Comparison of ENCODE assay signal across 8 cellular contexts in the genomic region with DNA sequence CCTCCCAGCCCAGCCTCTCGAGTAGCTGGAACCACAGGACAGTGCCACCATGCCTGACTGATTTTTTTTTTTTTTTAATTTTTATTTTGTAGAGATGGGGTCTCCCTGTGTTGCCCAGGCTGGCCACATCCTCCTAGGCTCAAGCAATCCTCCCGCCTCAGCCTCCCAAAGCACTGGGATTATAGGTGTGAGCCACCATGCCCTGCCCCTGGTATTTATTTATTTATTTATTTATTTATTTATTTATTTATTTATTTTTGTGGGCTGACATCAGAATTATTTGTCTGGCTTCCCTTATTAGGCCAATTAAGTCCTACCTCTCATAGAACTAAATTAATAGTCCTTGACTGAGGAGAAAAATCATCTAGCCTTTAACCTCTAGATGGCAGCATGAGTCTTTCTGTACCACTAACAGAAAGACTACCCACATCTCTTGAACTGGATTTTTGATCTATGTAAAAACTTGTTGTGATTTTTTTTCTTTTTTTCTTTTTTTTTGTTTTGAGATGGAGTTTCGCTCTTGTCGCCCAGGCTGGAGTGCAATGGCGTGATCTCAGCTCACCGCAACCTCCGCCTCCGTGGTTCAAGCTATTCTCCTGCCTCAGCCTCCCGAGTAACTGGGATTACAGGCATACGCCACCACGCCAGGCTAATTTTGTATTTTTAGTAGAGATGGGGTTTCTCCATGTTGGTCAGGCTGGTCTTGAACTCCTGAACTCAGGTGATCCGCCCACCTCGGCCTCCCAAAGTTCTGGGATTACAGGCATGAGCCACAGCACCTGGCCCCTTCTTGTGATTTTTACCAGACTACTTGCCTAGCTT. TPM values are rescaled to one million over a fixed set of nuclear protein-coding genes. Genes with fewer than 3 reads are reported as not detected.
DNase-seq lines count a peak whose midpoint lies in the region; ATAC-seq, FAIRE-seq and TF ChIP-seq lines count a peak whose summit lies in the region.
"Not testable (repeated sequence)": the region's sequence is repeated elsewhere in the genome, so short reads cannot be mapped to it uniquely, and the experiment has no call there.

No MANE protein-coding gene starts in this region.

- H3K4me2 ChIP-seq in PC-9; astrocyte (ENCODE audit: low read length); mesenchymal stem cell (ENCODE audit: low read length, poor library complexity, severe bottlenecking): not testable (repeated sequence)

- not testable (repeated sequence) for H3K4me3 Mint-ChIP-seq in astrocyte (ENCODE audit: unreplicated experiment); stimulated activated naive CD8-positive, alpha-beta T cell treated with anti-CD3 and anti-CD28 coated beads, Interleukin-15, amount 100 ng/mL, for 72 hours

- peak; percentile 82 for TF ChIP-seq CTCF in PC-9 (conservative IDR thresholded peaks at IDR 0.05)
- TF ChIP-seq CTCF in astrocyte (IDR thresholded peaks at IDR 0.05; ENCODE audit: insufficient read depth, low read depth, low read length) = peak; percentile 56
- peak; percentile 79 for TF ChIP-seq CTCF in foreskin keratinocyte (conservative IDR thresholded peaks at IDR 0.05)

- H3K27me3 Mint-ChIP-seq in astrocyte (ENCODE audit: low read depth, unreplicated experiment); stimulated activated naive CD8-positive, alpha-beta T cell treated with anti-CD3 and anti-CD28 coated beads, Interleukin-15, amount 100 ng/mL, for 72 hours: not testable (repeated sequence)

- H2AK5ac ChIP-seq in mesenchymal stem cell (ENCODE audit: low read length, severe bottlenecking) = not testable (repeated sequence)

- not testable (repeated sequence) for H4K91ac ChIP-seq in mesenchymal stem cell (ENCODE audit: low read length)

- not testable (repeated sequence) for H3K18ac ChIP-seq in mesenchymal stem cell (ENCODE audit: low read depth in 1 of 2, low read length in 2 of 2)

- not testable (repeated sequence) for H3K79me2 ChIP-seq in PC-9 (ENCODE audit: low read depth); astrocyte (ENCODE audit: insufficient read depth, low read length)

- POLR2A ChIA-PET in PC-9 (lab: Charles Lee; ENCODE audit: unreplicated experiment) = interaction anchor here (0.7 kb wide), 1 partner anchor 26 kb away, joined by 10 read pairs; no protein-coding TSS in a partner anchor

- not testable (repeated sequence) for H3K9me2 ChIP-seq in PC-9 (ENCODE audit: insufficient read depth)

- H3K79me1 ChIP-seq in mesenchymal stem cell (replicated peaks; ENCODE audit: low read length, poor library complexity, severe bottlenecking) = not testable (repeated sequence)

- CTCF ChIA-PET in PC-9 (lab: Charles Lee) = interaction anchor here (0.5 to 1.3 kb wide), 15 partner anchors 11 to 637 kb away, joined by 3 to 8 read pairs (median 3); no protein-coding TSS in a partner anchor

- not testable (repeated sequence) for H3K4me3 ChIP-seq in PC-9; astrocyte (ENCODE audit: insufficient read depth, low read depth, low read length); mesenchymal stem cell (ENCODE audit: insufficient read depth in 1 of 2, low read depth in 1 of 2, low read length in 2 of 2)

- not testable (repeated sequence) for H3K27ac Mint-ChIP-seq in astrocyte (ENCODE audit: unreplicated experiment); stimulated activated naive CD8-positive, alpha-beta T cell treated with anti-CD3 and anti-CD28 coated beads, Interleukin-15, amount 100 ng/mL, for 72 hours

- not testable (repeated sequence) for H3K9ac ChIP-seq in astrocyte (ENCODE audit: low read length); mesenchymal stem cell (ENCODE audit: low read length)

- H2AFZ ChIP-seq in PC-9; astrocyte (ENCODE audit: low read depth, low read length); mesenchymal stem cell (ENCODE audit: low read depth, low read length): not testable (repeated sequence)

- intact Hi-C loops in PC-9 (cut with micrococcal nuclease; ENCODE audit: unreplicated experiment) = loop anchor here (1.0 to 10.0 kb wide), 5 partner anchors 140 to 973 kb away; no protein-coding TSS in a partner anchor

- not testable (repeated sequence) for H3K9me3 ChIP-seq in PC-9 (ENCODE audit: insufficient read depth, low read depth); astrocyte (ENCODE audit: insufficient read depth, low read depth, low read length); mesenchymal stem cell (ENCODE audit: control insufficient read depth, low read length)

- not testable (repeated sequence) for H3K27ac ChIP-seq in PC-9; astrocyte (ENCODE audit: low read depth, low read length); foreskin keratinocyte; mesenchymal stem cell (ENCODE audit: low read length, poor library complexity, severe bottlenecking)

- not testable (repeated sequence) for H3K36me3 Mint-ChIP-seq in astrocyte (ENCODE audit: low read depth, unreplicated experiment)

- FAIRE-seq in H54 (lab: Jason Lieb, UNC) = not testable (repeated sequence)
- FAIRE-seq in astrocyte (lab: Jason Lieb, UNC) = peak; percentile 78

- H3F3A ChIP-seq in PC-9 (ENCODE audit: insufficient read depth, low read depth) = not testable (repeated sequence)

- not testable (repeated sequence) for H2BK15ac ChIP-seq in mesenchymal stem cell (ENCODE audit: low read depth, poor library complexity, severe bottlenecking)

- not testable (repeated sequence) for H4K20me1 ChIP-seq in PC-9 (ENCODE audit: insufficient read depth); astrocyte (ENCODE audit: insufficient read depth, low read length)

- H3K27me3 ChIP-seq in PC-9 (ENCODE audit: insufficient read depth, low read depth); astrocyte (ENCODE audit: insufficient read depth, low read length); foreskin keratinocyte; mesenchymal stem cell (ENCODE audit: control insufficient read depth in 1 of 2, insufficient read depth in 1 of 2, low read length in 2 of 2): not testable (repeated sequence)

- H2BK5ac ChIP-seq in mesenchymal stem cell (ENCODE audit: low read depth, low read length, poor library complexity, severe bottlenecking) = not testable (repeated sequence)

- WGBS in mesenchymal stem cell = 92% methylated on average over 11 of the region's 13 CpGs

- H3K4ac ChIP-seq in mesenchymal stem cell (ENCODE audit: low read depth in 1 of 2, low read length in 2 of 2) = not testable (repeated sequence)

- TF ChIP-seq POLR2A in H54 (IDR thresholded peaks at IDR 0.05; ENCODE audit: low read depth, low read length) = not testable (repeated sequence)

- BruUV-seq in PC-9 (replicated peaks; lab: Mats Ljungman, UMichigan) = not testable (repeated sequence)

- H3K14ac ChIP-seq in mesenchymal stem cell (ENCODE audit: low read length in 2 of 2) = not testable (repeated sequence)

- not testable (repeated sequence) for H3K23ac ChIP-seq in mesenchymal stem cell (ENCODE audit: low read length in 2 of 2)

- DNase-seq in COLO829 (ENCODE audit: low spot score) (peak; percentile 61), H54 (ENCODE audit: insufficient read length, low spot score) (peak; percentile 19), NCI-H146 (lab: John Stamatoyannopoulos, UW) (peak; percentile 37), PC-9 (peak; percentile 12 to 63), astrocyte (ENCODE audit: low read depth) (peak; percentile 27), foreskin keratinocyte (peak; percentile 11 to 44), mesenchymal stem cell (peak; percentile 72)
- peak in 1 of 2 donors; percentile 5 for DNase-seq in stimulated activated naive CD8-positive, alpha-beta T cell treated with anti-CD3 and anti-CD28 coated beads, Interleukin-15, amount 100 ng/mL, for 72 hours

- H3K4me1 Mint-ChIP-seq in astrocyte (ENCODE audit: low read depth, unreplicated experiment); stimulated activated naive CD8-positive, alpha-beta T cell treated with anti-CD3 and anti-CD28 coated beads, Interleukin-15, amount 100 ng/mL, for 72 hours: not testable (repeated sequence)

- H3K9me3 Mint-ChIP-seq in astrocyte (ENCODE audit: unreplicated experiment); stimulated activated naive CD8-positive, alpha-beta T cell treated with anti-CD3 and anti-CD28 coated beads, Interleukin-15, amount 100 ng/mL, for 72 hours: not testable (repeated sequence)

- H2BK12ac ChIP-seq in mesenchymal stem cell (ENCODE audit: low read length in 2 of 2) = not testable (repeated sequence)

- peak; percentile 50 for ATAC-seq in foreskin keratinocyte
- ATAC-seq in stimulated activated naive CD8-positive, alpha-beta T cell treated with anti-CD3 and anti-CD28 coated beads, Interleukin-15, amount 100 ng/mL, for 72 hours = peak; percentile 76

- not testable (repeated sequence) for H3K36me3 ChIP-seq in PC-9 (ENCODE audit: low read depth); astrocyte (ENCODE audit: insufficient read depth, low read length)
- peaks cover 2 to 15% of the 10 kb centered on the region in 2 experiments for H3K36me3 ChIP-seq in mesenchymal stem cell (ENCODE audit: control insufficient read depth in 1 of 2, insufficient read depth in 2 of 2, low read depth in 1 of 2, low read length in 2 of 2)

- not testable (repeated sequence) for H3K4me1 ChIP-seq in PC-9 (replicated peaks; ENCODE audit: insufficient read depth); astrocyte (ENCODE audit: insufficient read depth, low read length); foreskin keratinocyte; mesenchymal stem cell (ENCODE audit: control insufficient read depth, insufficient read depth, low read depth, low read length)

- not testable (repeated sequence) for H4K8ac ChIP-seq in mesenchymal stem cell (ENCODE audit: low read length)

- H2BK120ac ChIP-seq in mesenchymal stem cell (ENCODE audit: low read depth, low read length) = not testable (repeated sequence)

RNA-seq across cellular contexts. Expression of gene LIN52, which starts 26.9 kb away (rescaled TPM):
- 18.8 TPM in 2 replicates for total RNA-seq in PC-9 (2021)
- 5.5 and 6.2 TPM in 2 replicates for total RNA-seq in astrocyte
- total RNA-seq in foreskin keratinocyte = 6.5 and 7.0 TPM in 2 replicates
- 2.7 and 3.1 TPM in 2 replicates for polyA plus RNA-seq in foreskin keratinocyte
- 8.1 TPM for polyA plus RNA-seq in mesenchymal stem cell (2013, experiment 1 of 2)
- 8.5 TPM for polyA plus RNA-seq in mesenchymal stem cell (2013, experiment 2 of 2)

RNA-seq across cellular contexts. Expression of gene ALDH6A1, which starts 27.4 kb away (rescaled TPM):
- total RNA-seq in PC-9 (2021) (53.1 and 54.5 TPM in 2 replicates), astrocyte (11.8 and 12.0 TPM in 2 replicates), foreskin keratinocyte (5.7 and 6.0 TPM in 2 replicates)
- polyA plus RNA-seq in foreskin keratinocyte = 2.0 and 2.4 TPM in 2 replicates
- polyA plus RNA-seq in mesenchymal stem cell (2013, experiment 1 of 2) = 3.7 TPM
- polyA plus RNA-seq in mesenchymal stem cell (2013, experiment 2 of 2) = 3.5 TPM
